ENCODE assay signal across 8 cellular contexts in the genomic region with DNA sequence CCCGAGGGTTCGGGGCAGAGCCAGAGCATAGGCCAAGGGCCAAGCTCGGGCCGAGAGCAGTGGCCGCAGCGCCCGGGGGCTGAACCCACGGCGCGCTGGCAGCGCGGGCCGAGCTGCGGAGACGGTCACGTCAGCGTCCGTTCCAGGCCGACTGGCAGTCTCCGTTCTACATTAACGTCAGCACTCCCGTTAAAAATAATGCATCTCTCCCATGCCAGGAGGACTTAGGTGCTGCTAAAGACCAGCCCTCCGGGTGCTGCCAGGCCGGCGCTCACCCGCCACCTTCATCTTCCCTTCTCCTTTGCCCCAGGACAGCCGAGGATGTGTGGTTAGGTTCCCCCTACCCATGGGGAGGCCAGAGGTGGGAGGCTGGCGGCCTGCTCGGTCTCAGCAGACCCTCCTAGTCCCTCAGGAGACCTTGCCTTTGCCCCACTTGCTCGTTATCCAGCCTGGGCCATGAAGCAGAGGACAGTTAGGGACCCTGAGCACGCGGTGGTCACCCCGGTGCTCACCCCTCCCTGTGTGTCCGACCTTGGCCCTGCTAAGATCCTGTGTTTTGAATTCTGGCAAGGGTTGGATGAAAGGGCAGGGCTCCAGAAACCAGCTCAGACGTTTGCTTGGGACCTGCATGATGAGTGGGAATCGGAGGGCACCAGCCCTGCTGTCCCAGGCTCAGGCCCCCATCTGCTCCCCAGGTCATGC. TPM values are rescaled to one million over a fixed set of nuclear protein-coding genes. Genes with fewer than 3 reads are reported as not detected.
DNase-seq lines count a peak whose midpoint lies in the region; ATAC-seq and TF ChIP-seq lines count a peak whose summit lies in the region.

No MANE protein-coding gene starts in this region.

- H3F3A ChIP-seq in SU-DHL-6 (ENCODE audit: insufficient read depth) = no peaks in the 10 kb centered on the region

- H3K27me3 ChIP-seq in SU-DHL-6 (ENCODE audit: low read length) (no peaks in the 10 kb centered on the region), esophagus (ENCODE audit: control insufficient read depth in 1 of 2, insufficient read depth in 2 of 2, low read length in 2 of 2) (no peaks in the 10 kb centered on the region)

- ATAC-seq in HG02763 (IDR thresholded peaks at IDR 0.05; ENCODE audit: unreplicated experiment) = peak; percentile 22

- peak overlapping the region; percentile 82 for H3K9ac ChIP-seq in SU-DHL-6 (ENCODE audit: low read length)

- peak overlapping the region; percentile 87 to 92 (median 90) for H3K4me3 Mint-ChIP-seq in nephron

- peak overlapping the region; percentile 60 to 68 (median 62) for H3K27ac Mint-ChIP-seq in nephron

- no peaks in the 10 kb centered on the region for H3K9me3 ChIP-seq in SU-DHL-6 (ENCODE audit: insufficient read depth, low read length)
- no peaks in the 10 kb centered on the region for H3K9me3 ChIP-seq in esophagus (ENCODE audit: control insufficient read depth in 2 of 2, insufficient read depth in 1 of 2, low read depth in 1 of 2, low read length in 1 of 2)

- DNase-seq in NCI-H82 (lab: John Stamatoyannopoulos, UW) = peak; percentile 32
- DNase-seq in NCI-H82 treated with DMSO at 0.1 percent for 48 hours (lab: John Stamatoyannopoulos, UW; ENCODE audit: unreplicated experiment) = no peak
- no peak for DNase-seq in SW480 (ENCODE audit: low spot score)
- DNase-seq in SW 1271 (lab: John Stamatoyannopoulos, UW) = no peak

- H3K27me3 Mint-ChIP-seq in nephron (ENCODE audit: low read depth) = no peaks in the 10 kb centered on the region

- H3K9me2 ChIP-seq in SU-DHL-6 (replicated peaks; ENCODE audit: insufficient read depth, low read length) = no peaks in the 10 kb centered on the region

- H3K36me3 ChIP-seq in SU-DHL-6 (ENCODE audit: low read length) (no peaks in the 10 kb centered on the region), esophagus (ENCODE audit: control insufficient read depth in 2 of 2, insufficient read depth in 2 of 2, low read length in 1 of 2) (peaks cover 0 to 19% of the 10 kb centered on the region in 2 donors)

- H3K27ac ChIP-seq in SU-DHL-6 (ENCODE audit: low read depth, low read length) = peak overlapping the region; percentile 55
- peak overlapping the region; percentile 87 to 93 for H3K27ac ChIP-seq in esophagus (ENCODE audit: low read depth in 2 of 2, low read length in 1 of 2)

- peaks cover 15 to 37% of the 10 kb centered on the region in 2 donors for H3K4me1 ChIP-seq in esophagus (ENCODE audit: control insufficient read depth in 2 of 2, insufficient read depth in 2 of 2, low read length in 1 of 2)

- H3K79me2 ChIP-seq in SU-DHL-6 (ENCODE audit: insufficient read depth, low read length) = no peaks in the 10 kb centered on the region

- no peaks in the 10 kb centered on the region for H4K20me1 ChIP-seq in SU-DHL-6 (ENCODE audit: low read depth, low read length)

- no peak overlapping the region for H2AFZ ChIP-seq in SU-DHL-6 (ENCODE audit: low read depth, low read length, severe bottlenecking)

- TF ChIP-seq CTCF in SU-DHL-6 (IDR thresholded peaks at IDR 0.05; ENCODE audit: insufficient read depth, low read length, poor library complexity, severe bottlenecking) (no peak), nephron (IDR thresholded peaks at IDR 0.05; ENCODE audit: unreplicated experiment in 3 of 3) (no peak)

- peaks cover 28% of the 10 kb centered on the region for H3K4me1 Mint-ChIP-seq in nephron

- WGBS in esophagus, 2 donors = 5 to 7% methylated on average over 36 of the region's 36 CpGs

- H3K9me3 Mint-ChIP-seq in nephron = no peaks in the 10 kb centered on the region

- H3K4me3 ChIP-seq in SU-DHL-6 (ENCODE audit: insufficient read depth, low read length, poor library complexity, severe bottlenecking) (peak overlapping the region; percentile 66), esophagus (ENCODE audit: low read depth in 1 of 2, low read length in 2 of 2) (peak overlapping the region; percentile 76 to 88)

- H3K36me3 Mint-ChIP-seq in nephron (ENCODE audit: low read depth) = peaks cover under 1% of the 10 kb centered on the region

- H3K4me2 ChIP-seq in SU-DHL-6 (ENCODE audit: low read depth, low read length, poor library complexity, severe bottlenecking) = peak overlapping the region; percentile 59

RNA-seq across cellular contexts. Expression of a gene that starts 0.6 kb away (rescaled TPM):
- polyA plus RNA-seq in esophagus = 10 to 100 TPM; 42.3 to 45.3 TPM

RNA-seq across cellular contexts. Expression of a gene that starts 6.2 kb away (rescaled TPM):
- 10 to 100 TPM; 36.6 to 56.0 TPM for polyA plus RNA-seq in esophagus

RNA-seq across cellular contexts. Expression of a gene that starts 25.0 kb away (rescaled TPM):
- 10 to 100 TPM; 18.1 to 25.6 TPM for polyA plus RNA-seq in esophagus

RNA-seq across cellular contexts. Expression of a gene that starts 25.2 kb away (rescaled TPM):
- 10 to 100 TPM in 1 of 2 donors, 1 to 10 TPM in 1; 4.3 to 11.4 TPM for polyA plus RNA-seq in esophagus

RNA-seq across cellular contexts. Expression of a gene that starts 59.9 kb away (rescaled TPM):
- polyA plus RNA-seq in esophagus = 10 to 100 TPM in 1 of 2 donors, 1 to 10 TPM in 1; 9.6 to 14.0 TPM
